ENCODE assay signal across 8 cellular contexts in genomic region chr2:99337931-99338580, GRCh38. TPM values are rescaled to one million over a fixed set of nuclear protein-coding genes. Genes with fewer than 3 reads are reported as not detected.
DNase-seq lines count a peak whose midpoint lies in the region; ATAC-seq and TF ChIP-seq lines count a peak whose summit lies in the region.

No MANE protein-coding gene starts in this region.

- TF ChIP-seq CTCF in foreskin fibroblast (IDR thresholded peaks at IDR 0.05; ENCODE audit: low read depth, low read length), result no peak

- H3K36me3 ChIP-seq in skeletal muscle satellite cell (ENCODE audit: insufficient read depth, low read length), result peaks cover 3% of the 10 kb centered on the region

- peak overlapping the region; percentile 94 for H3K4me2 ChIP-seq in skeletal muscle satellite cell (ENCODE audit: low read length)

- peak overlapping the region; percentile 93 for H3K9ac ChIP-seq in skeletal muscle satellite cell (ENCODE audit: low read depth, low read length)

- no peaks in the 10 kb centered on the region for H3K9me3 ChIP-seq in skeletal muscle satellite cell (replicated peaks; ENCODE audit: low read length)

- H3K4me3 ChIP-seq in foreskin fibroblast (ENCODE audit: low read depth in 1 of 2, low read length in 2 of 2), result peak overlapping the region; percentile 73 to 84
- H3K4me3 ChIP-seq in skeletal muscle satellite cell (ENCODE audit: low read length), result peak overlapping the region; percentile 96

- DNase-seq in NCI-H1092 treated with DMSO at 0.1 percent for 48 hours (lab: John Stamatoyannopoulos, UW) (peak; percentile 22), NCI-H1092 (lab: John Stamatoyannopoulos, UW) (no peak), RPMI8226 (peak; percentile 38), foreskin fibroblast (peak in 1 of 2 donors; percentile 20)
- no peak for DNase-seq in stimulated activated CD4-positive, alpha-beta T cell treated with anti-CD3 and anti-CD28 coated beads, Interleukin-1b, Interleukin-23, amount 100 ng/mL, for 48 hours

- peaks cover 20% of the 10 kb centered on the region for H3K4me1 ChIP-seq in skeletal muscle satellite cell (ENCODE audit: control insufficient read depth, insufficient read depth, low read length)

- no peaks in the 10 kb centered on the region for H3K27me3 ChIP-seq in skeletal muscle satellite cell (ENCODE audit: control insufficient read depth, insufficient read depth, low read length)

- ATAC-seq in HG02970 (IDR thresholded peaks at IDR 0.05; ENCODE audit: low FRiP score, unreplicated experiment) (peak; percentile 0), GM19397 (IDR thresholded peaks at IDR 0.05; ENCODE audit: unreplicated experiment) (no peak)

RNA-seq across cellular contexts. Expression of gene EIF5B, which starts 0.9 kb away (rescaled TPM):
- 18.8 and 20.1 TPM in 2 replicates for total RNA-seq in skeletal muscle satellite cell (2012; rRNA removed)

RNA-seq across cellular contexts. Expression of gene TXNDC9, which starts 1.9 kb away (rescaled TPM):
- total RNA-seq in skeletal muscle satellite cell (2012; rRNA removed), result 85.2 and 110 TPM in 2 replicates

RNA-seq across cellular contexts. Expression of gene LYG1, which starts 37.1 kb away (rescaled TPM):
- 0.22 and 0.25 TPM in 2 replicates for total RNA-seq in skeletal muscle satellite cell (2012; rRNA removed)

Comparison
In these comparisons a context has a peak if more than half of its experiments do, and no peak if none do; other contexts are left out.
1. DNase-seq: peak in NCI-H1092 treated with DMSO at 0.1 percent for 48 hours (single experiment) and RPMI8226 (single experiment); none in NCI-H1092 (single experiment) and stimulated activated CD4-positive, alpha-beta T cell treated with anti-CD3 and anti-CD28 coated beads, Interleukin-1b, Interleukin-23, amount 100 ng/mL, for 48 hours (single experiment).